Comparison of ENCODE assay signal across 26 cellular contexts in genomic region chr10:131784363-131785120, GRCh38.
"Had no signal": no experiment of that assay in that cellular context is flagged by ENCODE, and none has a peak within 500 bp of the region (broad histone marks: within the 10 kb centered on the region; RNA-seq: fewer than 3 reads in every experiment).

No MANE protein-coding gene starts in this region.

- DNase-seq: activated CD4-positive, alpha-beta T cell treated with anti-CD3 and anti-CD28 coated beads for 36 hours; activated CD4-positive, alpha-beta T cell treated with anti-CD3 and anti-CD28 coated beads, Interleukin-2, amount 10 ng/mL, durations not matched to agents 7 days and 5 days; activated CD4-positive, alpha-beta T cell treated with anti-CD3 and anti-CD28 coated beads, Interleukin-2, amount 50 U/mL, for 48 hours; activated CD8-positive, alpha-beta memory T cell treated with anti-CD3 and anti-CD28 coated beads, Interleukin-2, amount 50 U/mL, for 4 hours; activated CD8-positive, alpha-beta T cell treated with anti-CD3 and anti-CD28 coated beads, Interleukin-2, amount 10 ng/mL, durations not matched to agents 7 days and 5 days; activated effector memory CD4-positive, alpha-beta T cell treated with Interleukin-2 at 50 U/mL for 16 hours; activated naive CD4-positive, alpha-beta T cell treated with anti-CD3 and anti-CD28 coated beads, Interleukin-2, amount 50 U/mL, for 16 hours; activated naive CD8-positive, alpha-beta T cell treated with anti-CD3 and anti-CD28 coated beads for 36 hours; activated T-cell treated with anti-CD3 and anti-CD28 coated beads, Interleukin-2, amount 50 U/mL, for 48 hours; amniotic stem cell; aorta; NCI-H1105; NCI-H1417 treated with DMSO at 0.1 percent for 48 hours; NCI-H187 treated with DMSO at 0.1 percent for 48 hours; NCI-H2081 treated with DMSO at 0.1 percent for 48 hours; NCI-H345; NCI-H524 treated with DMSO at 0.1 percent for 48 hours; SHP77; SJCRH30; T1000 had no signal

- H3K4me3 ChIP-seq: cardiac muscle cell, SJCRH30, SK-N-MC had no signal

- H3K4me3 Mint-ChIP-seq: activated CD4-positive, alpha-beta T cell treated with anti-CD3 and anti-CD28 coated beads for 36 hours; activated CD4-positive, alpha-beta T cell treated with anti-CD3 and anti-CD28 coated beads, Interleukin-2, amount 10 ng/mL, durations not matched to agents 7 days and 5 days; activated CD8-positive, alpha-beta T cell treated with anti-CD3 and anti-CD28 coated beads, Interleukin-2, amount 10 ng/mL, durations not matched to agents 7 days and 5 days; activated naive CD8-positive, alpha-beta T cell treated with anti-CD3 and anti-CD28 coated beads for 36 hours; WTC11 had no signal

- H3K36me3 Mint-ChIP-seq: activated naive CD8-positive, alpha-beta T cell treated with anti-CD3 and anti-CD28 coated beads for 36 hours had no signal

- H3K9me3 ChIP-seq: SJCRH30 had no signal

- H3K36me3 ChIP-seq: cardiac muscle cell, SJCRH30 had no signal

- H3K4me1 Mint-ChIP-seq: activated CD4-positive, alpha-beta T cell treated with anti-CD3 and anti-CD28 coated beads for 36 hours; activated CD4-positive, alpha-beta T cell treated with anti-CD3 and anti-CD28 coated beads, Interleukin-2, amount 10 ng/mL, durations not matched to agents 7 days and 5 days; activated naive CD8-positive, alpha-beta T cell treated with anti-CD3 and anti-CD28 coated beads for 36 hours had no signal

- H3K27ac ChIP-seq: cardiac muscle cell, KMS-11, SJCRH30, SK-N-MC had no signal

- ATAC-seq: activated CD4-positive, alpha-beta T cell treated with anti-CD3 and anti-CD28 coated beads for 36 hours; activated CD4-positive, CD25-positive, alpha-beta regulatory T cell treated with anti-CD3 and anti-CD28 coated beads, Interleukin-2, amount 50 U/mL, for 24 hours; activated CD8-positive, alpha-beta T cell treated with anti-CD3 and anti-CD28 coated beads, Interleukin-2, amount 10 ng/mL, durations not matched to agents 7 days and 5 days; Panc1; WTC11 had no signal

- H3K4me1 ChIP-seq: SJCRH30 had no signal

- H3K27ac Mint-ChIP-seq: activated CD4-positive, alpha-beta T cell treated with anti-CD3 and anti-CD28 coated beads for 36 hours; activated CD4-positive, alpha-beta T cell treated with anti-CD3 and anti-CD28 coated beads, Interleukin-2, amount 10 ng/mL, durations not matched to agents 7 days and 5 days; activated naive CD8-positive, alpha-beta T cell treated with anti-CD3 and anti-CD28 coated beads for 36 hours; WTC11 had no signal

- H3K9ac ChIP-seq: KMS-11 had no signal

- H3K27me3 Mint-ChIP-seq: activated CD4-positive, alpha-beta T cell treated with anti-CD3 and anti-CD28 coated beads, Interleukin-2, amount 10 ng/mL, durations not matched to agents 7 days and 5 days had no signal
